In the genomic region with DNA sequence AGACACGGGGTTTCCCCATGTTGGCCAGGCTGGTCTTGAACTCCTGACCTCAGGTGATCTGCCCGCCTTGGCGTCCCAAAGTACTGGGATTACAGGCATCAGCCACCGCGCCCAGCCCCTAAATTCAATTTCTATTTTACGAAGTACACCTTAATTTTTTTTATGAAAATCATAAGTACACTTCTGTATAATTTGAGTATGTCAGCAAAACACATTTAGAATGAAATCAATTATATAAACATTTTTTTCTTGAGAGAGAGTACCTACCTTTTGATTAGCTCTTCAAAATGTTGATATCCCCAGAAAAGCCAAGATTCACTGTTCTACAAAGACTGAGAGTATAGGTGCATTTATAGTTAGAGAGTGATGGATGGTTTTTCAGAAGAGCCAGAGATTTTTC, we compare ENCODE assay signal across 4 cellular contexts.
A peak's percentile ranks its signal among the peaks of the same experiment; 100 is the strongest.
TF ChIP-seq lines count a peak whose summit lies in the region.

No MANE protein-coding gene starts in this region.

TF ChIP-seq in HepG2, 621 proteins besides CTCF, POLR2A, EP300 and RAD21:
- TF ChIP-seq DPF2 (CRISPR knock-in tag; IDR thresholded peaks at IDR 0.05; ENCODE audit: borderline replicate concordance, low read depth) (no peak), MAFF (IDR thresholded peaks at IDR 0.05; ENCODE audit: low read depth, low read length) (peak; percentile 37; the same call in 1 of the 2 replicates), MAFK (conservative IDR thresholded peaks at IDR 0.05 in 1 of 2, IDR thresholded peaks at IDR 0.05 in 1 of 2; ENCODE audit: low read length in 2 of 2) (peak in 1 of 2 experiments; percentile 79; a peak in 2 of 4 replicates)

TF ChIP-seq in A549, 52 proteins besides CTCF, POLR2A, EP300 and RAD21:
- peak; percentile 57 for TF ChIP-seq MAFK (IDR thresholded peaks at IDR 0.05; ENCODE audit: partially characterized antibody)
- TF ChIP-seq, protein P1, sequence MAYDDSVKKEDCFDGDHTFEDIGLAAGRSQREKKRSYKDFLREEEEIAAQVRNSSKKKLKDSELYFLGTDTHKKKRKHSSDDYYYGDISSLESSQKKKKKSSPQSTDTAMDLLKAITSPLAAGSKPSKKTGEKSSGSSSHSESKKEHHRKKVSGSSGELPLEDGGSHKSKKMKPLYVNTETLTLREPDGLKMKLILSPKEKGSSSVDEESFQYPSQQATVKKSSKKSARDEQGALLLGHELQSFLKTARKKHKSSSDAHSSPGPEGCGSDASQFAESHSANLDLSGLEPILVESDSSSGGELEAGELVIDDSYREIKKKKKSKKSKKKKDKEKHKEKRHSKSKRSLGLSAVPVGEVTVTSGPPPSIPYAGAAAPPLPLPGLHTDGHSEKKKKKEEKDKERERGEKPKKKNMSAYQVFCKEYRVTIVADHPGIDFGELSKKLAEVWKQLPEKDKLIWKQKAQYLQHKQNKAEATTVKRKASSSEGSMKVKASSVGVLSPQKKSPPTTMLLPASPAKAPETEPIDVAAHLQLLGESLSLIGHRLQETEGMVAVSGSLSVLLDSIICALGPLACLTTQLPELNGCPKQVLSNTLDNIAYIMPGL (CRISPR knock-in tag; IDR thresholded peaks at IDR 0.05; ENCODE audit: borderline replicate concordance) = no peak

TF ChIP-seq in IMR-90, 13 proteins besides CTCF, POLR2A, EP300 and RAD21:
- TF ChIP-seq MAFK (IDR thresholded peaks at IDR 0.05; ENCODE audit: low read depth, low read length) = peak; percentile 62
- TF ChIP-seq, protein P2, sequence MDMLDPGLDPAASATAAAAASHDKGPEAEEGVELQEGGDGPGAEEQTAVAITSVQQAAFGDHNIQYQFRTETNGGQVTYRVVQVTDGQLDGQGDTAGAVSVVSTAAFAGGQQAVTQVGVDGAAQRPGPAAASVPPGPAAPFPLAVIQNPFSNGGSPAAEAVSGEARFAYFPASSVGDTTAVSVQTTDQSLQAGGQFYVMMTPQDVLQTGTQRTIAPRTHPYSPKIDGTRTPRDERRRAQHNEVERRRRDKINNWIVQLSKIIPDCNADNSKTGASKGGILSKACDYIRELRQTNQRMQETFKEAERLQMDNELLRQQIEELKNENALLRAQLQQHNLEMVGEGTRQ (IDR thresholded peaks at IDR 0.05; ENCODE audit: low read depth, low read length) = no peak

TF ChIP-seq in K562, 482 proteins besides CTCF, POLR2A, EP300 and RAD21:
- TF ChIP-seq WHSC1 (IDR thresholded peaks at IDR 0.05; ENCODE audit: low read length) = no peak
- TF ChIP-seq ZNF165 (CRISPR knock-in tag; IDR thresholded peaks at IDR 0.05; ENCODE audit: borderline replicate concordance) = no peak
- TF ChIP-seq ZNF133 (CRISPR knock-in tag; IDR thresholded peaks at IDR 0.05) = no peak
- peak; percentile 44; the same call in 1 of the 2 replicates for TF ChIP-seq C11orf30 (IDR thresholded peaks at IDR 0.05; ENCODE audit: low read depth)
- TF ChIP-seq ZNF316 (IDR thresholded peaks at IDR 0.05) = peak; percentile 71
